ENCODE assay signal across 22 cellular contexts in genomic region chr11:33928564-33928963, GRCh38. TPM values are rescaled to one million over a fixed set of nuclear protein-coding genes. Genes with fewer than 3 reads are reported as not detected.
A peak's percentile ranks its signal among the peaks of the same experiment; 100 is the strongest.
DNase-seq lines count a peak whose midpoint lies in the region; ATAC-seq, FAIRE-seq and TF ChIP-seq lines count a peak whose summit lies in the region.
"Had no signal": no experiment of that assay in that cellular context is flagged by ENCODE, and none has a peak within 500 bp of the region (broad histone marks: within the 10 kb centered on the region; RNA-seq: fewer than 3 reads in every experiment).

No MANE protein-coding gene starts in this region.

- H3K9me3 Mint-ChIP-seq in MCF 10A (ENCODE audit: unreplicated experiment), result peaks cover 11% of the 10 kb centered on the region

- no TSS peak for BruUV-seq in MCF 10A (replicated peaks; lab: Mats Ljungman, UMichigan)
- BruUV-seq in K562 (replicated peaks; lab: Mats Ljungman, UMichigan), result no TSS peak

- no peaks in the 10 kb centered on the region for H3K9me3 ChIP-seq in breast epithelium
- H3K9me3 ChIP-seq in K562 (replicated peaks; ENCODE audit: control insufficient read depth, insufficient read depth, low read depth, low read length), result peaks cover 17% of the 10 kb centered on the region
- H3K9me3 ChIP-seq in neutrophil, result no peaks in the 10 kb centered on the region
- H3K9me3 ChIP-seq: HAP-1 had no signal

- TF ChIP-seq CTCF in breast epithelium (IDR thresholded peaks at IDR 0.05) (no peak), MCF 10A (IDR thresholded peaks at IDR 0.05; ENCODE audit: unreplicated experiment) (no peak), K562 (IDR thresholded peaks at IDR 0.05 in 2 of 3, conservative IDR thresholded peaks at IDR 0.05 in 1 of 3; ENCODE audit: insufficient read depth in 2 of 3, low read depth in 1 of 3, low read length in 3 of 3) (no peak), neutrophil (IDR thresholded peaks at IDR 0.05) (no peak)

- peak overlapping the region; percentile 87 to 93 for H3K27ac ChIP-seq in breast epithelium
- no peak overlapping the region for H3K27ac ChIP-seq in K562 (ENCODE audit: extremely low read depth, low read depth, low read length)
- H3K27ac ChIP-seq in neutrophil, result peak overlapping the region; percentile 91
- H3K27ac ChIP-seq: 22Rv1, BLaER1 had no signal

- no peak overlapping the region for H3K4me2 ChIP-seq in K562 (ENCODE audit: insufficient read depth, low read length)
- H3K4me2 ChIP-seq: BLaER1 had no signal

- H3K4me1 Mint-ChIP-seq in MCF 10A (ENCODE audit: insufficient read depth, unreplicated experiment), result peaks cover 12% of the 10 kb centered on the region
- H3K4me1 Mint-ChIP-seq: CD4-positive, alpha-beta memory T cell had no signal

- CTCF ChIA-PET in MCF 10A (lab: Yijun Ruan, JAX) (interaction anchor here (0.6 kb wide), 1 partner anchor 30 kb away, joined by 3 read pairs; no protein-coding TSS in a partner anchor), K562 (lab: Yijun Ruan, JAX; ENCODE audit: low intra/inter-chr PET ratio) (no interaction called here)

- in situ Hi-C loops in K562 (cut with MboI), result no loop called here

- H3K36me3 ChIP-seq in breast epithelium (no peaks in the 10 kb centered on the region), K562 (ENCODE audit: control insufficient read depth, insufficient read depth, low read length) (no peaks in the 10 kb centered on the region), neutrophil (no peaks in the 10 kb centered on the region)
- H3K36me3 ChIP-seq: HAP-1 had no signal

- ATAC-seq in K562 (no peak), GM19324 (IDR thresholded peaks at IDR 0.05; ENCODE audit: low FRiP score, unreplicated experiment) (no peak)
- ATAC-seq: GM12878 had no signal

- H3K27ac Mint-ChIP-seq in MCF 10A (ENCODE audit: low read depth, unreplicated experiment), result no peak overlapping the region
- H3K27ac Mint-ChIP-seq: B cell; CD4-positive, alpha-beta memory T cell; HFFc6 had no signal

- no peaks in the 10 kb centered on the region for H3K9me1 ChIP-seq in K562 (ENCODE audit: control insufficient read depth, insufficient read depth, low read length)

- H3K27me3 ChIP-seq in breast epithelium, result no peaks in the 10 kb centered on the region
- H3K27me3 ChIP-seq in K562 (ENCODE audit: control insufficient read depth in 2 of 2, insufficient read depth in 2 of 2, low read length in 2 of 2), result no peaks in the 10 kb centered on the region
- no peaks in the 10 kb centered on the region for H3K27me3 ChIP-seq in neutrophil
- H3K27me3 ChIP-seq: BLaER1 had no signal

- H3K4me1 ChIP-seq in breast epithelium, result peaks cover 0 to 6% of the 10 kb centered on the region in 2 donors
- H3K4me1 ChIP-seq in K562 (replicated peaks in 1 of 2; ENCODE audit: control insufficient read depth in 2 of 2, insufficient read depth in 2 of 2, low read length in 2 of 2), result peaks cover 4 to 29% of the 10 kb centered on the region in 2 experiments; a peak in 3 of 5 replicates
- peaks cover 73 to 76% of the 10 kb centered on the region in 2 experiments for H3K4me1 ChIP-seq in neutrophil (ENCODE audit: control insufficient read depth in 1 of 2, insufficient read depth in 1 of 2, low read depth in 1 of 2, low read length in 1 of 2)
- H3K4me1 ChIP-seq: HAP-1 had no signal

- FAIRE-seq in K562 (lab: Jason Lieb, UNC), result no peak
- FAIRE-seq: A204.1, G401.6, GM12878, GM18507, H54 had no signal

- H3K27me3 Mint-ChIP-seq in MCF 10A (ENCODE audit: insufficient read depth, unreplicated experiment), result no peaks in the 10 kb centered on the region

- H3K4me3 Mint-ChIP-seq in MCF 10A (ENCODE audit: unreplicated experiment), result no peak overlapping the region
- H3K4me3 Mint-ChIP-seq: B cell; CD4-positive, alpha-beta memory T cell; HFFc6 had no signal

- H3K4me3 ChIP-seq in breast epithelium (no peak overlapping the region), K562 (no peak overlapping the region), neutrophil (ENCODE audit: low read depth in 1 of 2, low read length in 1 of 2) (no peak overlapping the region)
- H3K4me3 ChIP-seq: BLaER1, GM12878, HAP-1 had no signal

- H3K9ac ChIP-seq in K562 (ENCODE audit: insufficient read depth in 1 of 2, low read depth in 2 of 2, low read length in 2 of 2), result no peak overlapping the region
- H3K9ac ChIP-seq: BLaER1 had no signal

- TF ChIP-seq RAD21 in K562 (CRISPR knock-in tag; conservative IDR thresholded peaks at IDR 0.05 in 1 of 2, IDR thresholded peaks at IDR 0.05 in 1 of 2), result no peak

- DNase-seq in breast epithelium (ENCODE audit: low spot score in 2 of 2), result no peak
- no peak for DNase-seq in MCF 10A (ENCODE audit: unreplicated experiment)
- no peak for DNase-seq in K562 (ENCODE audit: extremely low read depth in 1 of 4, low spot score in 3 of 4)
- no peak for DNase-seq in GF-D8 (lab: John Stamatoyannopoulos, UW)
- DNase-seq: Calu3; CD4-positive, alpha-beta memory T cell; COR-L47; DMS153; DND-41; GOT3; HFFc6 had no signal

- no peaks in the 10 kb centered on the region for H3K36me3 Mint-ChIP-seq in MCF 10A (ENCODE audit: insufficient read depth, unreplicated experiment)
- H3K36me3 Mint-ChIP-seq: CD4-positive, alpha-beta memory T cell had no signal

- TF ChIP-seq POLR2A in breast epithelium (IDR thresholded peaks at IDR 0.05), result no peak
- no peak for TF ChIP-seq POLR2A in K562 (conservative IDR thresholded peaks at IDR 0.05)

- no peaks in the 10 kb centered on the region for H3K79me2 ChIP-seq in K562 (ENCODE audit: control insufficient read depth, insufficient read depth, low read length)

- intact Hi-C loops in breast epithelium (cut with DNase I; ENCODE audit: low total_unique reads) (no loop called here), MCF 10A (cut with micrococcal nuclease) (no loop called here), K562 (cut with micrococcal nuclease) (no loop called here)

- POLR2A ChIA-PET in MCF 10A (lab: Yijun Ruan, JAX), result interaction anchor here (0.7 kb wide), 1 partner anchor 16 kb away, joined by 3 read pairs; no protein-coding TSS in a partner anchor
- POLR2A ChIA-PET in K562 (lab: Yijun Ruan, JAX), result interaction anchor here (1.6 kb wide), 1 partner anchor 48 kb away, joined by 3 read pairs; no protein-coding TSS in a partner anchor

- 83% methylated on average over 4 of the region's 4 CpGs for WGBS in K562 (ENCODE audit: insufficient coverage, low coverage, missing lambda C conversion rate)

- TF ChIP-seq EP300 in K562 (IDR thresholded peaks at IDR 0.05; ENCODE audit: low read length), result no peak

- no peak overlapping the region for H2AFZ ChIP-seq in K562 (ENCODE audit: low read depth, low read length)

- H4K20me1 ChIP-seq in K562 (replicated peaks; ENCODE audit: control insufficient read depth, insufficient read depth, low read length), result no peaks in the 10 kb centered on the region
- H4K20me1 ChIP-seq: BLaER1 had no signal

TF ChIP-seq in K562, 482 proteins besides CTCF, POLR2A, EP300 and RAD21 (continues in another document):
- no peak for TF ChIP-seq CC2D1A (IDR thresholded peaks at IDR 0.05)

RNA-seq across cellular contexts. Expression of gene LMO2, which starts 36.7 kb away (rescaled TPM):
- 10 to 100 TPM; 19.5 to 21.9 (median 20.0) TPM for total RNA-seq in breast epithelium
- 0.66 and 0.89 TPM in 2 replicates for total RNA-seq in MCF 10A (2022)
- total RNA-seq in K562 (2011; cell fraction: chromatin; rRNA removed; ENCODE audit: low replicate concordance), result 49.1 and 50.2 TPM in 2 replicates
- total RNA-seq in K562 (2011; cell fraction: nucleolus; rRNA removed), result 42.2 and 44.7 TPM in 2 replicates
- 44.7 and 67.3 TPM in 2 replicates for total RNA-seq in K562 (2011; cell fraction: nucleoplasm; rRNA removed)
- total RNA-seq in K562 (2014; rRNA removed), result 93.1 and 104 TPM in 2 replicates
- 85.1 and 96.3 TPM in 2 replicates for total RNA-seq in K562 (2014; rRNA removed; fragmentation: Illumina TruSeq; extraction: Trizol)
- 39.2 and 41.5 TPM in 2 replicates for total RNA-seq in K562 (2015; rRNA removed; fragmentation: Illumina TruSeq; extraction: Trizol)
- 87.3 and 96.2 TPM in 2 replicates for total RNA-seq in K562 (2021)
- 79.9 and 126 TPM in 2 replicates for polyA plus RNA-seq in K562 (2011; rRNA removed)
- polyA plus RNA-seq in K562 (2011; cell fraction: cytosol; rRNA removed), result 57.1 and 58.2 TPM in 2 replicates
- 75.1 and 102 TPM in 2 replicates for polyA plus RNA-seq in K562 (2011; cell fraction: nucleus; rRNA removed)
- 22.8 and 56.1 TPM in 2 replicates for polyA plus RNA-seq in K562 (2012)
- polyA plus RNA-seq in K562 (2014; fragmentation: Illumina TruSeq; extraction: Trizol), result 90.9 and 91.5 TPM in 2 replicates
- 10 to 100 TPM in 1 of 2 experiments, 1 to 10 TPM in 1; 6.9 to 19.6 TPM for polyA plus RNA-seq in K562 (2014; fragmentation: Nextera tagmentation; extraction: Ambion mirVana)
- 98.0 and 118 TPM in 2 replicates for polyA plus RNA-seq in K562 (2014; rRNA removed)
- polyA minus RNA-seq in K562 (2011; rRNA and poly(A)+ RNA removed), result 48.8 and 65.2 TPM in 2 replicates
- polyA minus RNA-seq in K562 (2011; cell fraction: cytosol; rRNA and poly(A)+ RNA removed), result 20.9 and 37.0 TPM in 2 replicates
- polyA minus RNA-seq in K562 (2011; cell fraction: nucleus; rRNA and poly(A)+ RNA removed), result 39.8 and 45.0 TPM in 2 replicates

Comparison
In these comparisons a context has a peak if more than half of its experiments do, and no peak if none do; other contexts are left out.
1. RNA of gene LMO2, which starts 36.7 kb away (total RNA-seq): 39.2 to 104 TPM in K562 and 19.5 to 21.9 TPM in breast epithelium; 0.66 to 0.89 TPM in MCF 10A; every median in the first group is over 10 times any median in the second.